ENCODE assay signal across 1 cellular context in genomic region chr1:951364-951763, GRCh38.
TF ChIP-seq lines count a peak whose summit lies in the region.

No MANE protein-coding gene starts in this region.

TF ChIP-seq in HepG2, 621 proteins besides CTCF, POLR2A, EP300 and RAD21:
- TF ChIP-seq CHCHD3 (CRISPR knock-in tag; IDR thresholded peaks at IDR 0.05) (no peak), STAG1 (CRISPR knock-in tag; IDR thresholded peaks at IDR 0.05) (peak; percentile 19; the same call in 1 of the 2 replicates), SMC3 (IDR thresholded peaks at IDR 0.05; ENCODE audit: low read length) (peak; percentile 15; the same call in 1 of the 2 replicates)
- TF ChIP-seq, protein P1, sequence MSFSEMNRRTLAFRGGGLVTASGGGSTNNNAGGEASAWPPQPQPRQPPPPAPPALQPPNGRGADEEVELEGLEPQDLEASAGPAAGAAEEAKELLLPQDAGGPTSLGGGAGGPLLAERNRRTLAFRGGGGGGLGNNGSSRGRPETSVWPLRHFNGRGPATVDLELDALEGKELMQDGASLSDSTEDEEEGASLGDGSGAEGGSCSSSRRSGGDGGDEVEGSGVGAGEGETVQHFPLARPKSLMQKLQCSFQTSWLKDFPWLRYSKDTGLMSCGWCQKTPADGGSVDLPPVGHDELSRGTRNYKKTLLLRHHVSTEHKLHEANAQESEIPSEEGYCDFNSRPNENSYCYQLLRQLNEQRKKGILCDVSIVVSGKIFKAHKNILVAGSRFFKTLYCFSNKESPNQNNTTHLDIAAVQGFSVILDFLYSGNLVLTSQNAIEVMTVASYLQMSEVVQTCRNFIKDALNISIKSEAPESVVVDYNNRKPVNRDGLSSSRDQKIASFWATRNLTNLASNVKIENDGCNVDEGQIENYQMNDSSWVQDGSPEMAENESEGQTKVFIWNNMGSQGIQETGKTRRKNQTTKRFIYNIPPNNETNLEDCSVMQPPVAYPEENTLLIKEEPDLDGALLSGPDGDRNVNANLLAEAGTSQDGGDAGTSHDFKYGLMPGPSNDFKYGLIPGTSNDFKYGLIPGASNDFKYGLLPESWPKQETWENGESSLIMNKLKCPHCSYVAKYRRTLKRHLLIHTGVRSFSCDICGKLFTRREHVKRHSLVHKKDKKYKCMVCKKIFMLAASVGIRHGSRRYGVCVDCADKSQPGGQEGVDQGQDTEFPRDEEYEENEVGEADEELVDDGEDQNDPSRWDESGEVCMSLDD (CRISPR knock-in tag; IDR thresholded peaks at IDR 0.05; ENCODE audit: borderline replicate concordance): no peak
TF ChIP-seq in HepG2: peak in this region for 2.
